15 cellular contexts compared by ENCODE assay signal in genomic region chr2:134975281-134976009, GRCh38. TPM values are rescaled to one million over a fixed set of nuclear protein-coding genes. Genes with fewer than 3 reads are reported as not detected.
A peak's percentile ranks its signal among the peaks of the same experiment; 100 is the strongest.
DNase-seq lines count a peak whose midpoint lies in the region; ATAC-seq and TF ChIP-seq lines count a peak whose summit lies in the region.
"Had no signal": no experiment of that assay in that cellular context is flagged by ENCODE, and none has a peak within 500 bp of the region (broad histone marks: within the 10 kb centered on the region; RNA-seq: fewer than 3 reads in every experiment).

No MANE protein-coding gene starts in this region.

- CTCF ChIA-PET in Panc1 (lab: Charles Lee) = no interaction called here
- CTCF ChIA-PET in mammary epithelial cell (lab: Charles Lee; ENCODE audit: low non-redundant PET) = no interaction called here

- H3K27ac ChIP-seq in BLaER1 treated with 17β-estradiol and CSF1 and Interleukin-3, amounts not matched to agents 10 nM and 100 nM = peak overlapping the region in 10 of 11 experiments; percentile 8 to 99 (median 93); a peak in 19 of 22 replicates
- H3K27ac ChIP-seq in MM.1S (ENCODE audit: low read length) (peak overlapping the region; percentile 47; the same call in 1 of the 2 replicates), Panc1 (ENCODE audit: low read length) (no peak overlapping the region), mammary epithelial cell (ENCODE audit: insufficient read depth, low read depth, low read length) (no peak overlapping the region)

- H3K4me3 ChIP-seq in BLaER1 treated with 17β-estradiol and CSF1 and Interleukin-3, amounts not matched to agents 10 nM and 100 nM = peak overlapping the region in 6 of 10 experiments; percentile 1 to 49 (median 34); a peak in 9 of 20 replicates
- H3K4me3 ChIP-seq in MM.1S (ENCODE audit: low read length) = peak overlapping the region; percentile 15; the same call in 1 of the 2 replicates
- H3K4me3 ChIP-seq in Panc1 (ENCODE audit: low read depth in 2 of 2, low read length in 2 of 2) = no peak overlapping the region
- H3K4me3 ChIP-seq in mucosa of descending colon = no peak overlapping the region
- no peak overlapping the region for H3K4me3 ChIP-seq in mammary epithelial cell (replicated peaks in 1 of 3; ENCODE audit: insufficient read depth in 1 of 3, low read depth in 2 of 3, low read length in 3 of 3)

- peaks cover 0 to 13% (median 6%) of the 10 kb centered on the region in 11 experiments; a peak in 9 of 22 replicates for H3K36me3 ChIP-seq in BLaER1 treated with 17β-estradiol and CSF1 and Interleukin-3, amounts not matched to agents 10 nM and 100 nM
- H3K36me3 ChIP-seq in MM.1S (replicated peaks; ENCODE audit: insufficient read depth, low read length) (no peaks in the 10 kb centered on the region), Panc1 (ENCODE audit: control insufficient read depth, insufficient read depth, low read length) (no peaks in the 10 kb centered on the region), mucosa of descending colon (ENCODE audit: low read depth) (no peaks in the 10 kb centered on the region), mammary epithelial cell (ENCODE audit: insufficient read depth, low read length) (no peaks in the 10 kb centered on the region)

- peak overlapping the region; percentile 42 to 94 (median 85); a peak in 20 of 22 replicates for H3K4me2 ChIP-seq in BLaER1 treated with 17β-estradiol and CSF1 and Interleukin-3, amounts not matched to agents 10 nM and 100 nM
- H3K4me2 ChIP-seq in MM.1S (ENCODE audit: low read depth, low read length) = peak overlapping the region; percentile 68
- no peak overlapping the region for H3K4me2 ChIP-seq in mammary epithelial cell (ENCODE audit: insufficient read depth, low read depth, low read length)

- H3K9me3 ChIP-seq in BLaER1 treated with 17β-estradiol and CSF1 and Interleukin-3, amounts not matched to agents 10 nM and 100 nM (replicated peaks in 1 of 11) = peaks cover 45 to 64% (median 53%) of the 10 kb centered on the region in 11 experiments
- H3K9me3 ChIP-seq in MM.1S (replicated peaks; ENCODE audit: insufficient read depth, low read length) (peaks cover 7% of the 10 kb centered on the region; the same call in 1 of the 2 replicates), Panc1 (ENCODE audit: control insufficient read depth, insufficient read depth, low read depth, low read length) (no peaks in the 10 kb centered on the region), mucosa of descending colon (peaks cover 17% of the 10 kb centered on the region), mammary epithelial cell (replicated peaks; ENCODE audit: insufficient read depth, low read length) (no peaks in the 10 kb centered on the region)

- in situ Hi-C loops in Panc1 (cut with HindIII; ENCODE audit: low pct_unique_long_range_greater_than_20kb, low sequenced_read_pairs) = no loop called here
- in situ Hi-C loops in mammary epithelial cell (cut with MboI; ENCODE audit: low sequenced_read_pairs in 2 of 2) = loop anchor here (25.0 kb wide), 2 partner anchors 737 to 1412 kb away; no protein-coding TSS in a partner anchor

- ATAC-seq in Panc1 = 0 out of 2 replicates have a peak, but pooled peaks have one; percentile 34
- peak; percentile 62 for ATAC-seq in mucosa of descending colon

- no peaks in the 10 kb centered on the region for H3K79me2 ChIP-seq in MM.1S (ENCODE audit: low read length)
- H3K79me2 ChIP-seq in mammary epithelial cell (ENCODE audit: insufficient read depth, low read length) = no peaks in the 10 kb centered on the region

- H4K20me1 ChIP-seq in BLaER1 treated with 17β-estradiol and CSF1 and Interleukin-3, amounts not matched to agents 10 nM and 100 nM = no peaks in the 10 kb centered on the region
- no peaks in the 10 kb centered on the region for H4K20me1 ChIP-seq in MM.1S (ENCODE audit: insufficient read depth, low read length)
- no peaks in the 10 kb centered on the region for H4K20me1 ChIP-seq in mammary epithelial cell (ENCODE audit: insufficient read depth, low read length)

- peak overlapping the region in 9 of 11 experiments; percentile 42 to 89 (median 81); a peak in 17 of 22 replicates for H3K9ac ChIP-seq in BLaER1 treated with 17β-estradiol and CSF1 and Interleukin-3, amounts not matched to agents 10 nM and 100 nM
- 0 out of 2 replicates have a peak overlapping the region, but pooled peaks have one; percentile 4 for H3K9ac ChIP-seq in MM.1S (ENCODE audit: low read length)
- H3K9ac ChIP-seq in mammary epithelial cell (ENCODE audit: insufficient read depth, low read length) = no peak overlapping the region

- H3F3A ChIP-seq in MM.1S (ENCODE audit: insufficient read depth, low read length) = peaks cover 25% of the 10 kb centered on the region

- H3K27me3 ChIP-seq in BLaER1 treated with 17β-estradiol and CSF1 and Interleukin-3, amounts not matched to agents 10 nM and 100 nM = no peaks in the 10 kb centered on the region
- H3K27me3 ChIP-seq in MM.1S (replicated peaks; ENCODE audit: insufficient read depth, low read length) (peaks cover 25% of the 10 kb centered on the region), Panc1 (ENCODE audit: control insufficient read depth, insufficient read depth, low read length) (no peaks in the 10 kb centered on the region), mammary epithelial cell (ENCODE audit: insufficient read depth, low read length) (peaks cover 3% of the 10 kb centered on the region)

- POLR2A ChIA-PET in Panc1 (lab: Charles Lee) = no interaction called here

- intact Hi-C loops in Panc1 (cut with micrococcal nuclease; ENCODE audit: unreplicated experiment) (no loop called here), mucosa of descending colon (cut with DNase I, micrococcal nuclease) (no loop called here), mammary epithelial cell (cut with micrococcal nuclease) (no loop called here)

- DNase-seq in MM.1S = peak; percentile 76
- DNase-seq in Panc1 (ENCODE audit: low read depth, low spot score) = no peak
- DNase-seq in mucosa of descending colon = peak in 1 of 3 donors; percentile 35
- no peak for DNase-seq in mammary epithelial cell
- DNase-seq in islet precursor cell = no peak
- DNase-seq in NCI-H1694 (lab: John Stamatoyannopoulos, UW) = no peak
- no peak for DNase-seq in activated CD4-positive, alpha-beta T cell treated with anti-CD3 and anti-CD28 coated beads, Interleukin-2, amount 50 U/mL, for 4 hours
- DNase-seq: COR-L47, H9, NCI-H1417 treated with DMSO at 0.1 percent for 48 hours, NCI-H2081 treated with DMSO at 0.1 percent for 48 hours, NCI-H2227 treated with DMSO at 0.1 percent for 48 hours, NCI-H524 treated with DMSO at 0.1 percent for 48 hours, SW 1271 had no signal

- no peaks in the 10 kb centered on the region for H3K9me2 ChIP-seq in MM.1S (replicated peaks; ENCODE audit: insufficient read depth, low read length)

- H2AFZ ChIP-seq in MM.1S (ENCODE audit: low read length) = peak overlapping the region; percentile 22; the same call in 1 of the 2 replicates
- no peak overlapping the region for H2AFZ ChIP-seq in mammary epithelial cell (ENCODE audit: low read depth, low read length)

- BruUV-seq in Panc1 (replicated peaks; lab: Mats Ljungman, UMichigan) (no TSS peak), mammary epithelial cell (replicated peaks; lab: Mats Ljungman, UMichigan) (no TSS peak)

- WGBS in mammary epithelial cell (ENCODE audit: low coverage, missing lambda C conversion rate) = 72% methylated on average over 3 of the region's 6 CpGs

- TF ChIP-seq CTCF in MM.1S (IDR thresholded peaks at IDR 0.05; ENCODE audit: low read length) = no peak
- no peak for TF ChIP-seq CTCF in Panc1 (IDR thresholded peaks at IDR 0.05)
- TF ChIP-seq CTCF in mucosa of descending colon (IDR thresholded peaks at IDR 0.05) = no peak
- TF ChIP-seq CTCF in mammary epithelial cell (conservative IDR thresholded peaks at IDR 0.05 in 1 of 2, IDR thresholded peaks at IDR 0.05 in 1 of 2; ENCODE audit: extremely low read depth in 1 of 2, insufficient read depth in 1 of 2, low read depth in 1 of 2, low read length in 2 of 2) = no peak

- dilution Hi-C loops in mammary epithelial cell (cut with HindIII; ENCODE audit: low sequenced_read_pairs) = no loop called here

- peaks cover 20 to 60% (median 57%) of the 10 kb centered on the region in 10 experiments for H3K4me1 ChIP-seq in BLaER1 treated with 17β-estradiol and CSF1 and Interleukin-3, amounts not matched to agents 10 nM and 100 nM
- peaks cover 29% of the 10 kb centered on the region for H3K4me1 ChIP-seq in MM.1S (ENCODE audit: low read length)
- H3K4me1 ChIP-seq in Panc1 (ENCODE audit: control insufficient read depth, insufficient read depth, low read length) = no peaks in the 10 kb centered on the region
- no peaks in the 10 kb centered on the region for H3K4me1 ChIP-seq in mucosa of descending colon (ENCODE audit: low read depth)
- H3K4me1 ChIP-seq in mammary epithelial cell (ENCODE audit: insufficient read depth, low read length) = no peaks in the 10 kb centered on the region

RNA-seq across cellular contexts. Expression of gene CCNT2, which starts 56.8 kb away (rescaled TPM):
- total RNA-seq in Panc1 (2021; ENCODE audit: unreplicated experiment) (29.6 TPM), mucosa of descending colon (10 to 100 TPM; 37.9 to 51.7 (median 46.7) TPM), mammary epithelial cell (10 to 100 TPM; 27.3 to 31.0 TPM)
- polyA plus RNA-seq in Panc1 (2012; ENCODE audit: insufficient read length) = 14.1 TPM
- polyA plus RNA-seq in mammary epithelial cell = 7.7 TPM
- 45.2 TPM for polyA minus RNA-seq in mammary epithelial cell

Comparison
In these comparisons a context has a peak if more than half of its experiments do, and no peak if none do; other contexts are left out.
1. H3K27ac ChIP-seq: peak in BLaER1 treated with 17β-estradiol and CSF1 and Interleukin-3, amounts not matched to agents 10 nM and 100 nM (10 of 11) and MM.1S (single experiment); none in Panc1 (single experiment) and mammary epithelial cell (single experiment).
2. H3K4me3 ChIP-seq: peak in BLaER1 treated with 17β-estradiol and CSF1 and Interleukin-3, amounts not matched to agents 10 nM and 100 nM (6 of 10) and MM.1S (single experiment); none in Panc1 (0 of 2), mucosa of descending colon (single experiment) and mammary epithelial cell (0 of 3).